ENCODE assay signal across 8 cellular contexts in genomic region chr1:66253330-66253921, GRCh38.
A peak's percentile ranks its signal among the peaks of the same experiment; 100 is the strongest.
DNase-seq lines count a peak whose midpoint lies in the region; ATAC-seq, FAIRE-seq and TF ChIP-seq lines count a peak whose summit lies in the region.

No MANE protein-coding gene starts in this region.

- TF ChIP-seq EP300 in GM12878 (IDR thresholded peaks at IDR 0.05; ENCODE audit: borderline replicate concordance in 1 of 2, control insufficient read depth in 1 of 2, low read depth in 2 of 2, low read length in 2 of 2): no peak
- no peak for TF ChIP-seq EP300 in stomach (IDR thresholded peaks at IDR 0.05)

- peak; percentile 78 for ATAC-seq in GM19397 (IDR thresholded peaks at IDR 0.05; ENCODE audit: unreplicated experiment)
- ATAC-seq in HG03378 (IDR thresholded peaks at IDR 0.05; ENCODE audit: unreplicated experiment): peak; percentile 82
- ATAC-seq in GM12878: peak; percentile 90
- ATAC-seq in GM21360 (IDR thresholded peaks at IDR 0.05; ENCODE audit: unreplicated experiment): no peak

- no peaks in the 10 kb centered on the region for H3K36me3 ChIP-seq in DOHH2 (ENCODE audit: control insufficient read depth, low read length)
- H3K36me3 ChIP-seq in GM12878 (ENCODE audit: control insufficient read depth in 2 of 2, insufficient read depth in 2 of 2, low read length in 1 of 2): no peaks in the 10 kb centered on the region
- H3K36me3 ChIP-seq in stomach: no peaks in the 10 kb centered on the region

- BruUV-seq in GM12878 (replicated peaks; lab: Mats Ljungman, UMichigan): no TSS peak

- TF ChIP-seq POLR2A in GM12878 (IDR thresholded peaks at IDR 0.05; ENCODE audit: low read depth, low read length) (no peak), stomach (IDR thresholded peaks at IDR 0.05) (no peak)

- H3K27me3 ChIP-seq in DOHH2 (ENCODE audit: control insufficient read depth, low read length) (no peaks in the 10 kb centered on the region), GM12878 (replicated peaks in 1 of 2; ENCODE audit: control insufficient read depth in 2 of 2, insufficient read depth in 2 of 2, low read length in 1 of 2) (no peaks in the 10 kb centered on the region), stomach (no peaks in the 10 kb centered on the region)

- TF ChIP-seq CTCF in DOHH2 (IDR thresholded peaks at IDR 0.05; ENCODE audit: low read depth, low read length, poor library complexity, severe bottlenecking) (peak; percentile 71), GM12878 (IDR thresholded peaks at IDR 0.05 in 2 of 3, conservative IDR thresholded peaks at IDR 0.05 in 1 of 3; ENCODE audit: control insufficient read depth in 2 of 3, extremely low read depth in 1 of 3, insufficient read depth in 1 of 3, low read depth in 3 of 3, low read length in 3 of 3) (peak; percentile 75 to 92 (median 81)), stomach (IDR thresholded peaks at IDR 0.05) (peak in 5 of 7 experiments; percentile 47 to 83 (median 67))

- H3K79me2 ChIP-seq in DOHH2 (ENCODE audit: control insufficient read depth, low read length) (no peaks in the 10 kb centered on the region), GM12878 (ENCODE audit: control insufficient read depth, insufficient read depth, low read length) (no peaks in the 10 kb centered on the region)

- no peak overlapping the region for H3K4me3 ChIP-seq in DOHH2 (ENCODE audit: low read length)
- no peak overlapping the region for H3K4me3 ChIP-seq in GM12878
- no peak overlapping the region for H3K4me3 ChIP-seq in stomach

- intact Hi-C loops in GM12878 (cut with micrococcal nuclease; ENCODE audit: unreplicated experiment) (loop anchor here (1.0 to 5.0 kb wide), 5 partner anchors 29 to 193 kb away; no protein-coding TSS in a partner anchor), stomach (cut with DNase I; ENCODE audit: low total_unique reads) (loop anchor here (5.0 kb wide), 1 partner anchor 194 kb away; no protein-coding TSS in a partner anchor)

- peak; percentile 100 for TF ChIP-seq RAD21 in GM12878 (IDR thresholded peaks at IDR 0.05; ENCODE audit: insufficient read depth, low read depth, low read length)

- H3K4me1 ChIP-seq in DOHH2 (ENCODE audit: control insufficient read depth, low read length) (peaks cover 18% of the 10 kb centered on the region), GM12878 (ENCODE audit: control insufficient read depth, insufficient read depth, low read length) (peaks cover 1% of the 10 kb centered on the region; the same call in 1 of the 2 replicates), stomach (peaks cover 0 to 10% (median 0%) of the 10 kb centered on the region in 4 donors)

- CTCF ChIA-PET in GM12878 (lab: Yijun Ruan, JAX): interaction anchor here (0.8 to 18.8 kb wide), 32 partner anchors 11 to 479 kb away, joined by 3 to 595 read pairs (median 6); no protein-coding TSS in a partner anchor

- 0% methylated on average over 1 of the region's 1 CpG for WGBS in GM12878 (ENCODE audit: insufficient coverage, insufficient replicate concordance, low lambda C conversion rate, missing lambda C conversion rate)
- WGBS in stomach, 5 donors: 0% methylated on average over 1 of the region's 1 CpG

- DNase-seq in NCI-H526 (lab: John Stamatoyannopoulos, UW) (peak; percentile 43 to 73), GM12878 (ENCODE audit: low read depth, low spot score) (peak; percentile 55), iPS-NIHi7 (ENCODE audit: extremely low spot score) (peak; percentile 56), stomach (no peak)

- H3K4me2 ChIP-seq in DOHH2 (ENCODE audit: low read length) (no peak overlapping the region), GM12878 (ENCODE audit: control insufficient read depth, insufficient read depth) (no peak overlapping the region)

- H3K9me2 ChIP-seq in DOHH2 (replicated peaks; ENCODE audit: control insufficient read depth, low read length): no peaks in the 10 kb centered on the region

- H3K27ac ChIP-seq in DOHH2 (ENCODE audit: low read depth, low read length): no peak overlapping the region
- no peak overlapping the region for H3K27ac ChIP-seq in GM12878 (ENCODE audit: control insufficient read depth, insufficient read depth)
- H3K27ac ChIP-seq in stomach: no peak overlapping the region

- in situ Hi-C loops in GM12878 (cut with MboI): loop anchor here (5.0 to 25.0 kb wide), 3 partner anchors 189 to 684 kb away; no protein-coding TSS in a partner anchor

- H3F3A ChIP-seq in DOHH2 (ENCODE audit: control insufficient read depth, insufficient read depth): no peaks in the 10 kb centered on the region

- POLR2A ChIA-PET in GM12878 (lab: Charles Lee): interaction anchor here (1.5 kb wide), 1 partner anchor 192 kb away, joined by 5 read pairs; no protein-coding TSS in a partner anchor

- H4K20me1 ChIP-seq in DOHH2 (ENCODE audit: control insufficient read depth, insufficient read depth, low read depth, low read length): no peaks in the 10 kb centered on the region
- no peaks in the 10 kb centered on the region for H4K20me1 ChIP-seq in GM12878 (ENCODE audit: control insufficient read depth, insufficient read depth)

- H3K9ac ChIP-seq in GM12878 (ENCODE audit: control insufficient read depth, insufficient read depth, low read length): no peak overlapping the region

- peak; percentile 86 for FAIRE-seq in GM12878 (lab: Jason Lieb, UNC)

- RAD21 ChIA-PET in GM12878 (lab: Charles Lee; ENCODE audit: unreplicated experiment): interaction anchor here (0.7 to 19.6 kb wide), 19 partner anchors 11 to 250 kb away, joined by 3 to 519 read pairs (median 4); no protein-coding TSS in a partner anchor

- SMC1A ChIA-PET in GM12878 (lab: Charles Lee; ENCODE audit: uncharacterized antibody, unreplicated experiment): interaction anchor here (0.8 to 22.0 kb wide), 30 partner anchors 8 to 566 kb away, joined by 3 to 663 read pairs (median 4); no protein-coding TSS in a partner anchor

- H2AFZ ChIP-seq in GM12878 (ENCODE audit: control insufficient read depth, low read depth, low read length): no peak overlapping the region

- no peaks in the 10 kb centered on the region for H3K9me3 ChIP-seq in DOHH2 (ENCODE audit: control insufficient read depth, insufficient read depth, low read length)
- no peaks in the 10 kb centered on the region for H3K9me3 ChIP-seq in GM12878 (replicated peaks; ENCODE audit: control insufficient read depth, insufficient read depth, low read length)
- no peaks in the 10 kb centered on the region for H3K9me3 ChIP-seq in stomach

TF ChIP-seq in GM12878, 131 proteins besides CTCF, POLR2A, EP300 and RAD21 (continues in another document):
- TF ChIP-seq ESRRA (IDR thresholded peaks at IDR 0.05; ENCODE audit: low read length): no peak
- no peak for TF ChIP-seq HDGF (IDR thresholded peaks at IDR 0.05)
- peak; percentile 99 for TF ChIP-seq SMC3 (IDR thresholded peaks at IDR 0.05; ENCODE audit: borderline replicate concordance, low read length)
- no peak for TF ChIP-seq BCLAF1 (IDR thresholded peaks at IDR 0.05)
- peak; percentile 39 for TF ChIP-seq SKIL (IDR thresholded peaks at IDR 0.05; ENCODE audit: low read depth, poor library complexity, severe bottlenecking)
- TF ChIP-seq FOXM1 (IDR thresholded peaks at IDR 0.05; ENCODE audit: low read depth, low read length): peak; percentile 74
- no peak for TF ChIP-seq NR2F1 (conservative IDR thresholded peaks at IDR 0.05)
- no peak for TF ChIP-seq RCOR1 (conservative IDR thresholded peaks at IDR 0.05; ENCODE audit: low read depth, low read length)
- TF ChIP-seq SIX5 (IDR thresholded peaks at IDR 0.05; ENCODE audit: low read depth, low read length, severe bottlenecking): no peak
- TF ChIP-seq STAT3 (IDR thresholded peaks at IDR 0.05; ENCODE audit: low read depth, low read length): no peak
